In genomic region chr13:24251525-24251924, GRCh38 we compare ENCODE assay signal across 12 cellular contexts. TPM values are rescaled to one million over a fixed set of nuclear protein-coding genes. Genes with fewer than 3 reads are reported as not detected.
A peak's percentile ranks its signal among the peaks of the same experiment; 100 is the strongest.
DNase-seq lines count a peak whose midpoint lies in the region; ATAC-seq and TF ChIP-seq lines count a peak whose summit lies in the region.
"Had no signal": no experiment of that assay in that cellular context is flagged by ENCODE, and none has a peak within 500 bp of the region (broad histone marks: within the 10 kb centered on the region; RNA-seq: fewer than 3 reads in every experiment).

No MANE protein-coding gene starts in this region.

- no peaks in the 10 kb centered on the region for H3K9me3 Mint-ChIP-seq in osteocyte (ENCODE audit: unreplicated experiment)

- peak; percentile 51 for ATAC-seq in HG03175 (IDR thresholded peaks at IDR 0.05; ENCODE audit: unreplicated experiment)

- H3K79me2 ChIP-seq in osteoblast (ENCODE audit: insufficient read depth, low read length) = no peaks in the 10 kb centered on the region

- no peak overlapping the region for H3K27ac Mint-ChIP-seq in osteocyte (ENCODE audit: unreplicated experiment)

- no peaks in the 10 kb centered on the region for H3K27me3 ChIP-seq in effector memory CD4-positive, alpha-beta T cell (replicated peaks; ENCODE audit: control insufficient read depth, insufficient read depth, low read length, poor library complexity, severe bottlenecking)
- H3K27me3 ChIP-seq in osteoblast (ENCODE audit: insufficient read depth, low read length) = no peaks in the 10 kb centered on the region
- H3K27me3 ChIP-seq in suprapubic skin = no peaks in the 10 kb centered on the region
- H3K27me3 ChIP-seq: right atrium auricular region had no signal

- H3K9me3 ChIP-seq in effector memory CD4-positive, alpha-beta T cell (ENCODE audit: control insufficient read depth, low read length) = no peaks in the 10 kb centered on the region
- H3K9me3 ChIP-seq in osteoblast (ENCODE audit: low read depth, low read length) (no peaks in the 10 kb centered on the region), suprapubic skin (no peaks in the 10 kb centered on the region)
- H3K9me3 ChIP-seq: right atrium auricular region had no signal

- peaks cover 54% of the 10 kb centered on the region for H3K4me1 ChIP-seq in effector memory CD4-positive, alpha-beta T cell (ENCODE audit: control insufficient read depth, insufficient read depth, low read length, poor library complexity, severe bottlenecking)
- H3K4me1 ChIP-seq in osteoblast (ENCODE audit: insufficient read depth, low read length) (peaks cover 7% of the 10 kb centered on the region), suprapubic skin (no peaks in the 10 kb centered on the region)

- H3K4me3 Mint-ChIP-seq in osteocyte (ENCODE audit: unreplicated experiment) = no peak overlapping the region

- H4K20me1 ChIP-seq in osteoblast (ENCODE audit: insufficient read depth, low read length) = no peaks in the 10 kb centered on the region

- H3K4me3 ChIP-seq in effector memory CD4-positive, alpha-beta T cell (ENCODE audit: insufficient read depth, low read depth, low read length, poor library complexity, severe bottlenecking) = peak overlapping the region; percentile 72
- H3K4me3 ChIP-seq in osteoblast (ENCODE audit: insufficient read depth, low read length) (no peak overlapping the region), suprapubic skin (no peak overlapping the region)
- H3K4me3 ChIP-seq: right atrium auricular region had no signal

- H3K27ac ChIP-seq in effector memory CD4-positive, alpha-beta T cell (ENCODE audit: insufficient read depth, low read length, poor library complexity, severe bottlenecking) = peak overlapping the region; percentile 94
- no peak overlapping the region for H3K27ac ChIP-seq in osteoblast (ENCODE audit: low read depth, low read length)
- H3K27ac ChIP-seq in suprapubic skin = no peak overlapping the region
- H3K27ac ChIP-seq: right atrium auricular region had no signal

- H3K36me3 ChIP-seq in effector memory CD4-positive, alpha-beta T cell (ENCODE audit: control insufficient read depth, insufficient read depth, low read length) = peaks cover 4% of the 10 kb centered on the region
- H3K36me3 ChIP-seq in osteoblast (ENCODE audit: insufficient read depth, low read length) (no peaks in the 10 kb centered on the region), suprapubic skin (peaks cover 5% of the 10 kb centered on the region)
- H3K36me3 ChIP-seq: right atrium auricular region had no signal

- TF ChIP-seq POLR2A in suprapubic skin (IDR thresholded peaks at IDR 0.05) = no peak

- H3K27me3 Mint-ChIP-seq in osteocyte (ENCODE audit: unreplicated experiment) = no peaks in the 10 kb centered on the region

- H2AFZ ChIP-seq in osteoblast (ENCODE audit: low read length) = no peak overlapping the region

- TF ChIP-seq EP300 in suprapubic skin (IDR thresholded peaks at IDR 0.05) = no peak

- WGBS in suprapubic skin = 96% methylated on average over 11 of the region's 17 CpGs

- H3K4me2 ChIP-seq in osteoblast (ENCODE audit: insufficient read depth, low read length) = no peak overlapping the region

- peak; percentile 57 for DNase-seq in activated CD8-positive, alpha-beta memory T cell treated with anti-CD3 and anti-CD28 coated beads, Interleukin-2, amount 50 U/mL, for 24 hours (ENCODE audit: extremely low read depth)
- peak; percentile 78 to 84 (median 84) for DNase-seq in effector memory CD4-positive, alpha-beta T cell
- peak; percentile 52 to 67 (median 64) for DNase-seq in stimulated activated CD4-positive, alpha-beta T cell treated with anti-CD3 and anti-CD28 coated beads, TNF-alpha, amount 100 ng/mL, for 1 hour (ENCODE audit: low read depth in 3 of 3, low spot score in 1 of 3)
- DNase-seq in osteocyte (ENCODE audit: extremely low spot score, unreplicated experiment) = no peak
- no peak for DNase-seq in osteoblast (ENCODE audit: insufficient read length, low spot score, missing footprints)
- DNase-seq in suprapubic skin (ENCODE audit: low spot score in 2 of 2) = no peak
- no peak for DNase-seq in NOMO-1 treated with DMSO at 0.1 percent for 48 hours (lab: John Stamatoyannopoulos, UW; ENCODE audit: unreplicated experiment)
- DNase-seq: NCI-H748 treated with DMSO at 0.1 percent for 48 hours had no signal

- no peaks in the 10 kb centered on the region for H3K36me3 Mint-ChIP-seq in osteocyte (ENCODE audit: unreplicated experiment)

- TF ChIP-seq CTCF in osteocyte (IDR thresholded peaks at IDR 0.05) (no peak), osteoblast (IDR thresholded peaks at IDR 0.05; ENCODE audit: extremely low read depth, low read depth, low read length) (no peak), suprapubic skin (IDR thresholded peaks at IDR 0.05) (no peak)

- no peaks in the 10 kb centered on the region for H3K4me1 Mint-ChIP-seq in osteocyte (ENCODE audit: unreplicated experiment)

RNA-seq across cellular contexts. Expression of gene C1QTNF9, which starts 57.9 kb away (rescaled TPM):
- total RNA-seq in osteocyte = not detected in 2 replicates
- total RNA-seq in osteoblast = under 0.01 TPM in 1 of 2 replicates, not detected in the other
- under 1 TPM in 2 of 4 donors, not detected in 2; 0.42 to 0.49 TPM for total RNA-seq in suprapubic skin
- total RNA-seq: endothelial cell of umbilical vein, kidney epithelial cell had no signal

Comparison
In these comparisons a context has a peak if more than half of its experiments do, and no peak if none do; other contexts are left out.
1. DNase-seq: peak in activated CD8-positive, alpha-beta memory T cell treated with anti-CD3 and anti-CD28 coated beads, Interleukin-2, amount 50 U/mL, for 24 hours (single experiment), effector memory CD4-positive, alpha-beta T cell (3 of 3) and stimulated activated CD4-positive, alpha-beta T cell treated with anti-CD3 and anti-CD28 coated beads, TNF-alpha, amount 100 ng/mL, for 1 hour (3 of 3); none in osteocyte (single experiment), osteoblast (single experiment), suprapubic skin (0 of 2) and NOMO-1 treated with DMSO at 0.1 percent for 48 hours (single experiment).